Comparison of ENCODE assay signal across 1 cellular context in the genomic region with DNA sequence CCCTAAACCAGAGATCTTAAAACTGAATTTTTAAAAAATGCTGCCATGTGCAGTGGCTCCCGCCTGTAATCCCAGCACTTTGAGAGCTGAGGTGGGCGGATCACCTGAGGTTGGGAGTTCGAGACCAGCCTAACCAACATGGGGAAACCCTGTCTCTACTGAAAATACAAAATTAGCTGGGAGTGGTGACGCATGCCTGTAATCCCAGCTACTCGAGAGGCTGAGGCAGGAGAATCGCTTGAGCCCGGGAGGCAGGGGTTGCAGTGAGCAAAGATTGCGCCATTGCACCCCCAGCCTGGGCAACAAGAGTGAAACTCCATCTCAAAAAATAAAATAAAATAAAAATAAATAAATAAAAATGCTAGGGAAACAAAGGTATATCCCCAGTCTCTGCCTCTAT. TPM values are rescaled to one million over a fixed set of nuclear protein-coding genes. Genes with fewer than 3 reads are reported as not detected.
"Had no signal": no experiment of that assay in that cellular context is flagged by ENCODE, and none has a peak within 500 bp of the region (broad histone marks: within the 10 kb centered on the region; RNA-seq: fewer than 3 reads in every experiment).

No MANE protein-coding gene starts in this region.

RNA-seq across cellular contexts. Expression of a gene that starts 43.6 kb away (rescaled TPM):
- polyA plus RNA-seq: IgD-negative memory B cell had no signal
